11 cellular contexts compared by ENCODE assay signal in the genomic region with DNA sequence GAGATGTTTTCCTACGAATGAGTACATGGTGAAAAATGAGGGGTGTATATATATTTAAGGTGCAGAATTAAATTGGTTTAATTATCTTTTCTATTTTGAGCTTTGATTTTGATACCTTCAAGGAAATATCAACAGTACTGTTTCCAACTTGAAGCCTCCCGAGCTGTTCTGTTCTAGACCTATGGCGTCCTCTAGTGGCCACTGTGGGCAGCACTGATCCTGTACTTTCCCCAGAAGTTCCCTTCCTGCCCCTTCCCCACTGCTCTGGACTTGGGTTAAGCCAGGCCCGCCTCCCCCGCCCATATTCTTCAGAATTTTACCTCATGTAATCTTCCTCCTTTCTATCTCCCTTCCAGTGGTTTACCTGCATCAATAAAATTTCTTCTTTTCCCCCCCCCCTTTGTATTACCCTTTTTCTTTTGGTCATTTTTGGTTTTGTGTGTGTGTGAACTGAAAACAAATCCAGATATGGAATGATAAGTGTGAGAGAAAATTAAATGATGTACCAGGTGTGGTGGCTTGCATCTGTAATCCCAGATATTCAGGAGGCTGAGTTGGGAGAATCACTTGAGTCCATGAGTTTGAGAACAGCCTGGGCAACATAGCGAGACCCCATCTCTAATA.
DNase-seq lines count a peak whose midpoint lies in the region; ATAC-seq and TF ChIP-seq lines count a peak whose summit lies in the region.
"Had no signal": no experiment of that assay in that cellular context is flagged by ENCODE, and none has a peak within 500 bp of the region (broad histone marks: within the 10 kb centered on the region; RNA-seq: fewer than 3 reads in every experiment).

No MANE protein-coding gene starts in this region.

- no peak overlapping the region for H3K27ac Mint-ChIP-seq in MCF 10A (ENCODE audit: low read depth, unreplicated experiment)
- no peak overlapping the region for H3K27ac Mint-ChIP-seq in CD4-positive, alpha-beta T cell

- CTCF ChIA-PET in MCF 10A (lab: Yijun Ruan, JAX) (interaction anchor here (0.6 to 1.2 kb wide), 7 partner anchors 9 to 480 kb away, joined by 3 to 6 read pairs (median 3); no protein-coding TSS in a partner anchor), Panc1 (lab: Charles Lee) (interaction anchor here (0.7 kb wide), 1 partner anchor 18 kb away, joined by 3 read pairs; no protein-coding TSS in a partner anchor)
- CTCF ChIA-PET in CD4-positive, alpha-beta T cell (lab: Charles Lee), result no interaction called here

- H3K27ac ChIP-seq in breast epithelium, result no peak overlapping the region
- H3K27ac ChIP-seq in Panc1 (ENCODE audit: low read length), result no peak overlapping the region
- no peak overlapping the region for H3K27ac ChIP-seq in CD4-positive, alpha-beta T cell (ENCODE audit: low read depth, low read length)

- no peaks in the 10 kb centered on the region for H3K27me3 Mint-ChIP-seq in MCF 10A (ENCODE audit: insufficient read depth, unreplicated experiment)
- H3K27me3 Mint-ChIP-seq in CD4-positive, alpha-beta T cell, result no peaks in the 10 kb centered on the region

- in situ Hi-C loops in Panc1 (cut with HindIII; ENCODE audit: low pct_unique_long_range_greater_than_20kb, low sequenced_read_pairs), result no loop called here

- peak; percentile 54 for TF ChIP-seq CTCF in MCF 10A (IDR thresholded peaks at IDR 0.05; ENCODE audit: unreplicated experiment)
- no peak for TF ChIP-seq CTCF in breast epithelium (IDR thresholded peaks at IDR 0.05)
- TF ChIP-seq CTCF in Panc1 (IDR thresholded peaks at IDR 0.05), result peak; percentile 73
- no peak for TF ChIP-seq CTCF in CD4-positive, alpha-beta T cell (IDR thresholded peaks at IDR 0.05)

- no peaks in the 10 kb centered on the region for H3K36me3 Mint-ChIP-seq in MCF 10A (ENCODE audit: insufficient read depth, unreplicated experiment)
- no peaks in the 10 kb centered on the region for H3K36me3 Mint-ChIP-seq in CD4-positive, alpha-beta T cell (ENCODE audit: low read depth)

- ATAC-seq in Panc1 (no peak), GM18873 (IDR thresholded peaks at IDR 0.05; ENCODE audit: low FRiP score, unreplicated experiment) (no peak)
- no peak for ATAC-seq in CD4-positive, alpha-beta T cell (ENCODE audit: poor library complexity)

- no peak for TF ChIP-seq POLR2A in breast epithelium (IDR thresholded peaks at IDR 0.05)

- intact Hi-C loops in MCF 10A (cut with micrococcal nuclease), result no loop called here
- intact Hi-C loops in breast epithelium (cut with DNase I; ENCODE audit: low total_unique reads), result no loop called here
- intact Hi-C loops in Panc1 (cut with micrococcal nuclease; ENCODE audit: unreplicated experiment), result no loop called here
- intact Hi-C loops in CD4-positive, alpha-beta T cell (cut with DNase I, micrococcal nuclease), result no loop called here

- H3K4me3 Mint-ChIP-seq in MCF 10A (ENCODE audit: unreplicated experiment), result no peak overlapping the region
- H3K4me3 Mint-ChIP-seq in CD4-positive, alpha-beta T cell, result no peak overlapping the region

- no peaks in the 10 kb centered on the region for H3K9me3 Mint-ChIP-seq in MCF 10A (ENCODE audit: unreplicated experiment)
- H3K9me3 Mint-ChIP-seq in CD4-positive, alpha-beta T cell, result peaks cover 7% of the 10 kb centered on the region

- H3K36me3 ChIP-seq in breast epithelium (no peaks in the 10 kb centered on the region), Panc1 (ENCODE audit: control insufficient read depth, insufficient read depth, low read length) (no peaks in the 10 kb centered on the region)

- peaks cover 0 to 8% of the 10 kb centered on the region in 2 donors for H3K9me3 ChIP-seq in breast epithelium
- H3K9me3 ChIP-seq in Panc1 (ENCODE audit: control insufficient read depth, insufficient read depth, low read depth, low read length), result no peaks in the 10 kb centered on the region
- no peaks in the 10 kb centered on the region for H3K9me3 ChIP-seq in CD4-positive, alpha-beta T cell (ENCODE audit: control insufficient read depth, low read length)

- POLR2A ChIA-PET in MCF 10A (lab: Yijun Ruan, JAX) (no interaction called here), Panc1 (lab: Charles Lee) (no interaction called here)
- POLR2A ChIA-PET in CD4-positive, alpha-beta T cell (lab: Charles Lee), result no interaction called here

- no peak for TF ChIP-seq EP300 in Ishikawa (IDR thresholded peaks at IDR 0.05; ENCODE audit: borderline replicate concordance)

- no peaks in the 10 kb centered on the region for H3K27me3 ChIP-seq in breast epithelium
- H3K27me3 ChIP-seq in Panc1 (ENCODE audit: control insufficient read depth, insufficient read depth, low read length), result no peaks in the 10 kb centered on the region
- H3K27me3 ChIP-seq in CD4-positive, alpha-beta T cell (ENCODE audit: control insufficient read depth, insufficient read depth, low read length), result no peaks in the 10 kb centered on the region

- peak; percentile 2 for DNase-seq in MCF 10A (ENCODE audit: unreplicated experiment)
- DNase-seq in breast epithelium (ENCODE audit: low spot score in 2 of 2), result no peak
- peak; percentile 5 for DNase-seq in Panc1 (ENCODE audit: low read depth, low spot score)
- DNase-seq in iPS-NIHi11 (ENCODE audit: low spot score), result peak; percentile 9
- no peak for DNase-seq in CD4-positive, alpha-beta T cell
- DNase-seq in cortex of kidney (lab: John Stamatoyannopoulos, UW), result no peak
- DNase-seq: activated T-cell treated with anti-CD3 and anti-CD28 coated beads, Interleukin-2, amount 50 U/mL, for 48 hours; NCI-H510A treated with DMSO at 0.1 percent for 48 hours; T1000 had no signal

- no TSS peak for BruUV-seq in MCF 10A (replicated peaks; lab: Mats Ljungman, UMichigan)
- no TSS peak for BruUV-seq in Panc1 (replicated peaks; lab: Mats Ljungman, UMichigan)

- H3K4me1 ChIP-seq in breast epithelium (no peaks in the 10 kb centered on the region), Panc1 (ENCODE audit: control insufficient read depth, insufficient read depth, low read length) (no peaks in the 10 kb centered on the region)

- no peaks in the 10 kb centered on the region for H3K4me1 Mint-ChIP-seq in MCF 10A (ENCODE audit: insufficient read depth, unreplicated experiment)
- no peaks in the 10 kb centered on the region for H3K4me1 Mint-ChIP-seq in CD4-positive, alpha-beta T cell (ENCODE audit: low read depth)

- TF ChIP-seq RAD21 in Ishikawa (IDR thresholded peaks at IDR 0.05; ENCODE audit: low read depth), result peak; percentile 82

- H3K4me3 ChIP-seq in breast epithelium (no peak overlapping the region), Panc1 (ENCODE audit: low read depth in 2 of 2, low read length in 2 of 2) (no peak overlapping the region)

TF ChIP-seq in Ishikawa, 13 proteins besides CTCF, POLR2A, EP300 and RAD21:
- TF ChIP-seq, protein P1, sequence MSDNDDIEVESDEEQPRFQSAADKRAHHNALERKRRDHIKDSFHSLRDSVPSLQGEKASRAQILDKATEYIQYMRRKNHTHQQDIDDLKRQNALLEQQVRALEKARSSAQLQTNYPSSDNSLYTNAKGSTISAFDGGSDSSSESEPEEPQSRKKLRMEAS (IDR thresholded peaks at IDR 0.05), result no peak
- TF ChIP-seq YY1 (IDR thresholded peaks at IDR 0.05; ENCODE audit: low read depth) (no peak), CREB1 (IDR thresholded peaks at IDR 0.05; ENCODE audit: low read depth) (no peak), ZBTB7A (IDR thresholded peaks at IDR 0.05; ENCODE audit: low read depth) (no peak), FOXM1 (IDR thresholded peaks at IDR 0.05; ENCODE audit: borderline replicate concordance, low read depth) (no peak), TEAD4 (IDR thresholded peaks at IDR 0.05) (no peak), CEBPB (IDR thresholded peaks at IDR 0.05) (no peak), EGR1 (IDR thresholded peaks at IDR 0.05) (no peak), TAF1 (IDR thresholded peaks at IDR 0.05; ENCODE audit: low read depth) (no peak), NFIC (IDR thresholded peaks at IDR 0.05) (no peak)
- TF ChIP-seq, protein P2, sequence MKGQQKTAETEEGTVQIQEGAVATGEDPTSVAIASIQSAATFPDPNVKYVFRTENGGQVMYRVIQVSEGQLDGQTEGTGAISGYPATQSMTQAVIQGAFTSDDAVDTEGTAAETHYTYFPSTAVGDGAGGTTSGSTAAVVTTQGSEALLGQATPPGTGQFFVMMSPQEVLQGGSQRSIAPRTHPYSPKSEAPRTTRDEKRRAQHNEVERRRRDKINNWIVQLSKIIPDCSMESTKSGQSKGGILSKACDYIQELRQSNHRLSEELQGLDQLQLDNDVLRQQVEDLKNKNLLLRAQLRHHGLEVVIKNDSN (IDR thresholded peaks at IDR 0.05), result no peak

Comparison
In these comparisons a context has a peak if more than half of its experiments do, and no peak if none do; other contexts are left out.
1. DNase-seq: peak in MCF 10A (single experiment), Panc1 (single experiment) and iPS-NIHi11 (single experiment); none in breast epithelium (0 of 2), CD4-positive, alpha-beta T cell (0 of 10) and cortex of kidney (single experiment).
2. CTCF ChIP-seq: peak in MCF 10A (single experiment) and Panc1 (single experiment); none in breast epithelium (0 of 3) and CD4-positive, alpha-beta T cell (single experiment).